ENCODE assay signal across 9 cellular contexts in the genomic region with DNA sequence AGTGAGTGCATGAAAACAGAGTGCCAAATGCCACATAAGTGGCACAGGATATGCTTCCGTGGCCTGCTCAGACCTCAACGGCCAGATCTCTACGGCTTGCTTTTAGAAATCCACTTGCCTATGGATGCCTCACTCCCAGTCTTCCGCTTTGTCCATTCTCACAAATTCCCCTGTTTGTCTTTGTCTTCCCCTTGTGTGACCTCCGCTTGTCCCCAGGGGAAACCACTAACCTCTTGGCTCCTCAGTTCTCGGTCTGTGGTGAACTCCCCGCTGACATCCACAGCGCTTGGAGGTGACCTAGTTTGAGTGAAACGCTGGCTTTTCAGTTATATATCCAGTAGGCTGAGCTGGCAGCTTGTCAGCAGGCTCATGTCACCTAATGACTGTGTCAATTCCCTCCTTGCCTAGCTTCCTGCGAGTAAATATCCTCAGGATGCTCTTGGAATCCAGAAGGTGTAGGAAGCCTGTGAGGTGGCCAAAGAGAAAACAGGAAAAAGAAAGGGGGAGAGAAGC.
DNase-seq lines count a peak whose midpoint lies in the region; ATAC-seq and TF ChIP-seq lines count a peak whose summit lies in the region.
"Had no signal": no experiment of that assay in that cellular context is flagged by ENCODE, and none has a peak within 500 bp of the region (broad histone marks: within the 10 kb centered on the region; RNA-seq: fewer than 3 reads in every experiment).

No MANE protein-coding gene starts in this region.

- TF ChIP-seq POLR2A in esophagus squamous epithelium (IDR thresholded peaks at IDR 0.05) (no peak), sigmoid colon (IDR thresholded peaks at IDR 0.05) (no peak)

- no CpG with 5 or more reads among the region's 10 CpGs for WGBS in H9 (ENCODE audit: extremely low coverage, insufficient read length, low lambda C conversion rate)
- 63 to 68% methylated on average over 10 of the region's 10 CpGs for WGBS in esophagus squamous epithelium, 2 donors
- 66 to 79% methylated on average over 10 of the region's 10 CpGs for WGBS in sigmoid colon, 2 donors

- no peak overlapping the region for H3K14ac ChIP-seq in H9 (ENCODE audit: insufficient read depth, low read length)

- no peak for TF ChIP-seq EP300 in sigmoid colon (IDR thresholded peaks at IDR 0.05)

- H3K4ac ChIP-seq in H9 (ENCODE audit: low read depth, low read length): no peak overlapping the region

- H3K4me1 ChIP-seq in H9 (ENCODE audit: insufficient read depth, low read length): peaks cover 8% of the 10 kb centered on the region; the same call in 1 of the 2 replicates
- H3K4me1 ChIP-seq in esophagus squamous epithelium: peaks cover 0 to 22% (median 0%) of the 10 kb centered on the region in 3 donors
- H3K4me1 ChIP-seq in sigmoid colon: no peaks in the 10 kb centered on the region

- no peak overlapping the region for H4K91ac ChIP-seq in H9 (ENCODE audit: insufficient read length, low read depth, low read length)

- no peaks in the 10 kb centered on the region for H3K79me1 ChIP-seq in H9 (ENCODE audit: insufficient read depth, low read depth, low read length, poor library complexity, severe bottlenecking)

- H3K4me2 ChIP-seq in H9 (ENCODE audit: insufficient read depth, insufficient read length, low read length): peak overlapping the region; percentile 0

- no peak overlapping the region for H3K56ac ChIP-seq in H9 (ENCODE audit: insufficient read length, low read depth, low read length)

- no peak overlapping the region for H2BK20ac ChIP-seq in H9 (ENCODE audit: low read depth, low read length, poor library complexity, severe bottlenecking)

- intact Hi-C loops in esophagus squamous epithelium (cut with DNase I) (no loop called here), sigmoid colon (cut with DNase I) (no loop called here)

- H3K4me1 Mint-ChIP-seq in H9: peaks cover 22 to 28% of the 10 kb centered on the region in 2 experiments

- H4K5ac ChIP-seq in H9 (ENCODE audit: insufficient read length, low read depth, low read length): no peak overlapping the region

- H3K79me2 ChIP-seq in H9 (ENCODE audit: insufficient read depth, low read length): no peaks in the 10 kb centered on the region

- peak overlapping the region in 2 of 3 experiments; percentile 76 to 93; a peak in 5 of 7 replicates for H3K27ac Mint-ChIP-seq in H9

- no peak overlapping the region for H3K23ac ChIP-seq in H9 (ENCODE audit: insufficient read length, low read depth, low read length)

- TF ChIP-seq CTCF in H9 (conservative IDR thresholded peaks at IDR 0.05) (no peak), esophagus squamous epithelium (IDR thresholded peaks at IDR 0.05) (no peak), sigmoid colon (IDR thresholded peaks at IDR 0.05) (no peak)

- H3K36me3 ChIP-seq in esophagus squamous epithelium: no peaks in the 10 kb centered on the region
- no peaks in the 10 kb centered on the region for H3K36me3 ChIP-seq in sigmoid colon

- H3K4me3 ChIP-seq in esophagus squamous epithelium (no peak overlapping the region), sigmoid colon (no peak overlapping the region)

- no peak overlapping the region for H2BK120ac ChIP-seq in H9 (ENCODE audit: low read depth, low read length, poor library complexity, severe bottlenecking)

- no peak overlapping the region for H2AK5ac ChIP-seq in H9 (ENCODE audit: insufficient read length, low read length)

- H4K8ac ChIP-seq in H9 (replicated peaks; ENCODE audit: insufficient read length, low read depth, low read length): no peak overlapping the region

- H3K27me3 ChIP-seq in H9 (ENCODE audit: insufficient read depth, low read length) (no peaks in the 10 kb centered on the region), esophagus squamous epithelium (no peaks in the 10 kb centered on the region), sigmoid colon (no peaks in the 10 kb centered on the region)

- ATAC-seq in GM18868 (IDR thresholded peaks at IDR 0.05; ENCODE audit: unreplicated experiment): no peak

- no peak overlapping the region for H3K9ac ChIP-seq in H9 (ENCODE audit: extremely low read depth, insufficient read length, low read length)

- H3K36me3 Mint-ChIP-seq in H9 (ENCODE audit: insufficient read depth in 1 of 3, low read depth in 3 of 3): no peaks in the 10 kb centered on the region; a peak in 1 of 7 replicates

- no peak for DNase-seq in H9
- DNase-seq in activated CD4-positive, alpha-beta T cell treated with anti-CD3 and anti-CD28 coated beads for 48 hours: peak; percentile 28
- DNase-seq in esophagus squamous epithelium (lab: John Stamatoyannopoulos, UW): no peak
- DNase-seq in sigmoid colon: peak; percentile 80
- no peak for DNase-seq in SIG-M5 treated with dmso at 0.1 percent for 504 hours (lab: John Stamatoyannopoulos, UW; ENCODE audit: unreplicated experiment)
- DNase-seq in SW480 (ENCODE audit: low spot score): no peak
- DNase-seq in NCI-H1694 (lab: John Stamatoyannopoulos, UW): no peak
- DNase-seq: NCI-H345 had no signal

- no peak overlapping the region for H3T11ph ChIP-seq in H9 (ENCODE audit: low read length)

- H2BK15ac ChIP-seq in H9 (ENCODE audit: low read depth, low read length): no peak overlapping the region

- H3K23me2 ChIP-seq in H9 (ENCODE audit: insufficient read length, low read depth, low read length, poor library complexity, severe bottlenecking): no peaks in the 10 kb centered on the region

- no peaks in the 10 kb centered on the region for H3K27me3 Mint-ChIP-seq in H9 (ENCODE audit: low read depth)

- H2BK12ac ChIP-seq in H9 (ENCODE audit: insufficient read length, low read depth, low read length): no peak overlapping the region

- no peaks in the 10 kb centered on the region for H4K20me1 ChIP-seq in H9 (ENCODE audit: control insufficient read depth, insufficient read depth, insufficient read length)

- H3K27ac ChIP-seq in H9 (ENCODE audit: insufficient read length, low read depth, low read length) (peak overlapping the region; percentile 40), esophagus squamous epithelium (peak overlapping the region in 3 of 4 donors; percentile 1 to 72 (median 64)), sigmoid colon (peak overlapping the region in 3 of 4 donors; percentile 6 to 65 (median 37))

- no peak overlapping the region for H2BK5ac ChIP-seq in H9 (ENCODE audit: insufficient read length, low read length)

- H2AFZ ChIP-seq in H9 (ENCODE audit: low read length): no peak overlapping the region

- no peak overlapping the region for H3K18ac ChIP-seq in H9 (ENCODE audit: insufficient read length, low read depth, low read length)

- H3K9me3 Mint-ChIP-seq in H9: no peaks in the 10 kb centered on the region

- peak overlapping the region in 1 of 2 experiments; percentile 56; a peak in 2 of 5 replicates for H3K4me3 Mint-ChIP-seq in H9

- H3K9me3 ChIP-seq in H9 (ENCODE audit: control insufficient read depth, low read depth, low read length): no peaks in the 10 kb centered on the region
- no peaks in the 10 kb centered on the region for H3K9me3 ChIP-seq in esophagus squamous epithelium
- H3K9me3 ChIP-seq in sigmoid colon: no peaks in the 10 kb centered on the region

Comparison
In these comparisons a context has a peak if more than half of its experiments do, and no peak if none do; other contexts are left out.
1. DNase-seq: peak in activated CD4-positive, alpha-beta T cell treated with anti-CD3 and anti-CD28 coated beads for 48 hours (single experiment) and sigmoid colon (single experiment); none in H9 (single experiment), esophagus squamous epithelium (single experiment), SIG-M5 treated with dmso at 0.1 percent for 504 hours (single experiment), SW480 (single experiment) and NCI-H1694 (single experiment).
2. Peak in every context shown above with its lines, with median percentiles within 50 percentile points of each other: H3K27ac ChIP-seq.